1 cellular context compared by ENCODE assay signal in the genomic region with DNA sequence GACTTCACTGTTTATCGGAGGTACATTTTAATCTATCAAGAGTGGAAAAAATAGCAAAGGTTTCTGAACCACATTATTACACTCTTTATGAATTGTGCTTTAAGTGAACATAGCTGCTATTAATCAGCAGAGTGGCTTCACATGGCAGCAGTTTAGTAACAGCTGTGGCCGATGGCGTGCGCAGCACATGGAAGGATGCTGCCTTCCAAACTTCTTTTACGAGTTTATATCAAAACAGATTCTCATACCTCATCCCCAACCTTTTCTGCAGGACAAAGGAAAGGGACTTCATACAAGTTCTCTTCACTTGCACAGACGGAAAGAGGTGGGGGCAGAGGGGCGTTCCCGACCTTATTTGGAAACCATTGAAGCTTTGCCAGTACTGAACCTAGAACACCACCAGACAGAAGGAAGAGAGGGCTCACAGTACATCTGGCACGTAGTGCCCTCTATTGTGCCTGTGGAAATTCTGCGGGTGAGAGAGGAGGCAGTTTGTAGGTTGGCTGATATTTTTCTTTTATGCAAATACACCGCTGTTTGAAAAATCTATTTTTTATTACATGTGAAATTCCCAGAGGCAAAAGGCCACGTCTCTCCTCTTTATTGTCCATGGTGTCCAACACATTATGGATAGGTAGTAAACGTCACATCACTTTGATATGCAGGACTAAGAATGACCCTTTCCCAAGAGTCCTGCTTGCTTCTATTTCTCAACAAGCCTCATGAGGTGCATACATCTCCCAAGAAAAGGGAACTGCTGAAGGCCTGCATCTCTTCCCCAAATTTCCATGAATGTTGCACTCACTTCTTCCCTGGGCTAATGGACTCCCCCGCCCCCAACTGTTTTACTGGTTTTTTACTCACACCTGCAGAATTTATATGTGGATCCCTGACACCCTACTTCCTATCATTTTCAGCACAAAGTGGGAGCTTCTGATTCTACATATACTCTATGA.
TF ChIP-seq lines count a peak whose summit lies in the region.

No MANE protein-coding gene starts in this region.

TF ChIP-seq in GM23338, 12 proteins besides CTCF, POLR2A, EP300 and RAD21 (continued from another document):
- TF ChIP-seq REST (IDR thresholded peaks at IDR 0.05; ENCODE audit: unreplicated experiment): no peak
